7 cellular contexts compared by ENCODE assay signal in the genomic region with DNA sequence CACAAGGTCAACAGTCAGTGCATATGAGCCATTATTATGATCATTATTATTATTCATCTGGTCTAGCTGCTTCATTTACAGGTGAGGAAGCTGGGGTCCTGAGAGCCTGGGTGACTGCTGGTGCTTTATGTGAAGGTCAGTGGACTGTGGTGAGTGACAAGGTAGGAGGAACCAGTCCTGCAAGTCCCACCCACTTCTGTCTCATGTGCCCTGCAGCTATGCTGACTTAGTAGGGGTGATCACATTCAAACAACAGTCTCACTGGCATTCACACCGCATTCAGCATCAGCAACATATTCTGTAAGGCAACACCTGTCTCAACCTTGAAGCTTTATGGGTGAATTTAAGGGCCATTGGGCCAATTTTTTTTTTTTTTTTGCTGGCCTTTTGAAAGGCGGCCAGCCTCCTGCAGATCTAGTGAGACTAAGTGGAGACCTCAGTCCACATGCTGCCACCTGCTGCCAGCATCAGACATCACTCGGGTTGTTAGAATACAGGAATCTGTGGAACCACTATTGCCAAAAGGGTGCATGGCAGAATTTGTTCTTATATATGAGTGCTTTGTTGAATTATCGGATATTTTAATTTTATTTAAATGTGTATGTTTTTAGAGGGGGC. TPM values are rescaled to one million over a fixed set of nuclear protein-coding genes. Genes with fewer than 3 reads are reported as not detected.
DNase-seq lines count a peak whose midpoint lies in the region; ATAC-seq and TF ChIP-seq lines count a peak whose summit lies in the region.

No MANE protein-coding gene starts in this region.

- no peaks in the 10 kb centered on the region for H3F3A ChIP-seq in DOHH2 (ENCODE audit: control insufficient read depth, insufficient read depth)
- H3F3A ChIP-seq in OCI-LY1 (ENCODE audit: insufficient read depth, low read length): no peaks in the 10 kb centered on the region

- no peak overlapping the region for H3K27ac ChIP-seq in DOHH2 (ENCODE audit: low read depth, low read length)
- H3K27ac ChIP-seq in HL-60 (replicated peaks): no peak overlapping the region
- H3K27ac ChIP-seq in OCI-LY1 (ENCODE audit: low read depth, low read length, poor library complexity, severe bottlenecking): no peak overlapping the region
- no peak overlapping the region for H3K27ac ChIP-seq in left lung

- H3K27ac Mint-ChIP-seq in type B pancreatic cell: no peak overlapping the region

- H4K20me1 ChIP-seq in DOHH2 (ENCODE audit: control insufficient read depth, insufficient read depth, low read depth, low read length) (no peaks in the 10 kb centered on the region), OCI-LY1 (ENCODE audit: insufficient read depth, low read length) (no peaks in the 10 kb centered on the region)

- H2AFZ ChIP-seq in OCI-LY1 (ENCODE audit: low read length): no peak overlapping the region

- H3K4me1 ChIP-seq in DOHH2 (ENCODE audit: control insufficient read depth, low read length) (no peaks in the 10 kb centered on the region), OCI-LY1 (ENCODE audit: insufficient read depth, low read length, severe bottlenecking) (no peaks in the 10 kb centered on the region), left lung (no peaks in the 10 kb centered on the region)

- H3K36me3 ChIP-seq in DOHH2 (ENCODE audit: control insufficient read depth, low read length) (no peaks in the 10 kb centered on the region), OCI-LY1 (ENCODE audit: insufficient read depth, low read length) (no peaks in the 10 kb centered on the region), left lung (no peaks in the 10 kb centered on the region)

- H3K4me1 Mint-ChIP-seq in type B pancreatic cell (ENCODE audit: unreplicated experiment): peaks cover 6% of the 10 kb centered on the region

- DNase-seq in HL-60 (ENCODE audit: low read depth in 1 of 2, low spot score in 1 of 2): no peak
- DNase-seq in astrocyte of the hippocampus (ENCODE audit: low read depth, low spot score): peak; percentile 62
- no peak for DNase-seq in left lung
- DNase-seq in type B pancreatic cell (ENCODE audit: extremely low spot score, unreplicated experiment): no peak

- H3K79me2 ChIP-seq in DOHH2 (ENCODE audit: control insufficient read depth, low read length): no peaks in the 10 kb centered on the region
- H3K79me2 ChIP-seq in OCI-LY1 (ENCODE audit: insufficient read depth, low read length): no peaks in the 10 kb centered on the region

- no peak overlapping the region for H3K4me3 Mint-ChIP-seq in type B pancreatic cell

- no peaks in the 10 kb centered on the region for H3K9me2 ChIP-seq in DOHH2 (replicated peaks; ENCODE audit: control insufficient read depth, low read length)
- no peaks in the 10 kb centered on the region for H3K9me2 ChIP-seq in OCI-LY1 (ENCODE audit: low read depth, low read length)

- ATAC-seq in left lung (peak; percentile 69), GM19324 (IDR thresholded peaks at IDR 0.05; ENCODE audit: low FRiP score, unreplicated experiment) (no peak)

- H3K36me3 Mint-ChIP-seq in type B pancreatic cell: no peaks in the 10 kb centered on the region

- H3K9ac ChIP-seq in OCI-LY1 (ENCODE audit: low read length): no peak overlapping the region

- intact Hi-C loops in left lung (cut with DNase I): loop anchor here in 1 of 2 donors (2.0 kb wide), 1 partner anchor 235 kb away; no protein-coding TSS in a partner anchor

- H3K27me3 Mint-ChIP-seq in type B pancreatic cell: peaks cover 31% of the 10 kb centered on the region

- H3K9me3 ChIP-seq in DOHH2 (ENCODE audit: control insufficient read depth, insufficient read depth, low read length): no peaks in the 10 kb centered on the region
- no peaks in the 10 kb centered on the region for H3K9me3 ChIP-seq in OCI-LY1 (ENCODE audit: low read length)
- H3K9me3 ChIP-seq in left lung: no peaks in the 10 kb centered on the region

- H3K9me3 Mint-ChIP-seq in type B pancreatic cell: no peaks in the 10 kb centered on the region

- TF ChIP-seq CTCF in DOHH2 (IDR thresholded peaks at IDR 0.05; ENCODE audit: low read depth, low read length, poor library complexity, severe bottlenecking) (peak; percentile 36), HL-60 (IDR thresholded peaks at IDR 0.05; ENCODE audit: insufficient read depth, low read length) (peak; percentile 32), OCI-LY1 (IDR thresholded peaks at IDR 0.05; ENCODE audit: low read length) (peak; percentile 46), left lung (IDR thresholded peaks at IDR 0.05) (peak; percentile 13 to 23), type B pancreatic cell (conservative IDR thresholded peaks at IDR 0.05) (peak; percentile 69)

- H3K4me3 ChIP-seq in DOHH2 (ENCODE audit: low read length) (no peak overlapping the region), HL-60 (replicated peaks; ENCODE audit: insufficient read depth, low read length) (no peak overlapping the region), OCI-LY1 (ENCODE audit: low read depth, low read length, poor library complexity, severe bottlenecking) (no peak overlapping the region), left lung (no peak overlapping the region)

- H3K4me2 ChIP-seq in DOHH2 (ENCODE audit: low read length): no peak overlapping the region
- no peak overlapping the region for H3K4me2 ChIP-seq in OCI-LY1 (ENCODE audit: low read length)

- H3K27me3 ChIP-seq in DOHH2 (ENCODE audit: control insufficient read depth, low read length): peaks cover 15% of the 10 kb centered on the region
- H3K27me3 ChIP-seq in HL-60 (ENCODE audit: insufficient read depth, poor library complexity, severe bottlenecking): no peaks in the 10 kb centered on the region
- H3K27me3 ChIP-seq in OCI-LY1 (ENCODE audit: insufficient read depth, low read length): no peaks in the 10 kb centered on the region
- H3K27me3 ChIP-seq in left lung: peaks cover 6 to 32% of the 10 kb centered on the region in 2 donors

RNA-seq across cellular contexts. Expression of a gene that starts 59.9 kb away (rescaled TPM):
- total RNA-seq in left lung: 1 to 10 TPM in 1 of 2 donors, not detected in 1; 1.2 TPM
- total RNA-seq in type B pancreatic cell (ENCODE audit: low replicate concordance): 1.7 and 2.1 TPM in 2 replicates

Comparison
In these comparisons a context has a peak if more than half of its experiments do, and no peak if none do; other contexts are left out.
1. CTCF ChIP-seq: peak in every context shown above with its lines; median percentile 69 in type B pancreatic cell; 46 in OCI-LY1; 36 in DOHH2; 32 in HL-60; 18 in left lung.